9 cellular contexts compared by ENCODE assay signal in the genomic region with DNA sequence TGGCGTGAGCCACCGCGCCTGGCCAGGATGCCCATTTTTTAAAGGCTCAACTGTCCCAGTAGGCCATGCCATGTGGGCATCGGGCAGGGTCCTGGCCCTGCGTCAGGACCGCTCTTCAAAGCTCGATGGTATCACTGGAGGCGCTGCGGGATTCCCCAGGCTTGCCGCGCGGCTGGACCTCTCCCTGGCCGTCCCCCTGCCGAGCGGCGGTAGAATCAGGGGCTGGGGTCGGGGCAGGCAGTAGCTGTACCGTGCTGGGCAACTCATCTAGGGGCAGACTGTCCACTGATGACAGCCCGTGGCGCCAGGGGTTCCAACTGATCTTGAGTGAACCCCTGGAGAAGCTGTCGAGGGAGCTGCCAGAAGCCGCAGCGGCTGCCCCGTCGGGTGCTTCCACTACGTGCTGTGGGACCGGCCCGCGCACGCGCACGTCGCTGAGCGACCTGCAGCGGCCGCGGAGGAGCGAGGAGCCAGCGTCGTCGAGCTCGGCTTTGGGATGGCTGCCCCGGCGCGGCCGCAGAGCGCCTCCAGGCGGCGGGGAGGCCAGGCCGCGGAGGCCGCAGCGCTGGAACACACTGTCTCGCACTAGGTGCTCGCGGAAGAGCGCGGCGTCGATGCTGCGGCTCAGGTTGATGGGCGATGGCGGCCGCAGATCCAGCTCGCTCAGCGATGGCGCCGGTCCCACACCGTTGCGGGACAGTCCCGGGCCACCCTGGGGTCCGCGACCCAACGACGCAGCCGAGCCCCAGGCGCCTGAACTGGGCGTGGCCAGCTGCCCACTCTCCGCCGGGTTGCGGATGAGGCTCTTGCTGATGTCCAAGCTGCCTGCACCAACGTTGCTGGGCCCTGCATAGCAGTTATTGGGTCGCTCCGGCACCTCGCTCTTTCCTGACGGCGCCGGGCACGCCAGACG. TPM values are rescaled to one million over a fixed set of nuclear protein-coding genes. Genes with fewer than 3 reads are reported as not detected.
DNase-seq lines count a peak whose midpoint lies in the region; ATAC-seq and TF ChIP-seq lines count a peak whose summit lies in the region.
"Had no signal": no experiment of that assay in that cellular context is flagged by ENCODE, and none has a peak within 500 bp of the region (broad histone marks: within the 10 kb centered on the region; RNA-seq: fewer than 3 reads in every experiment).

No MANE protein-coding gene starts in this region.

- H3K4me3 ChIP-seq in AG09309 (ENCODE audit: control insufficient read depth, low read depth, low read length) (peak overlapping the region; percentile 76), H7 (ENCODE audit: insufficient read depth, low read depth, low read length) (peak overlapping the region; percentile 63), lower lobe of right lung (peak overlapping the region; percentile 60)
- H3K4me3 ChIP-seq: GM12878 had no signal

- DNase-seq in AG09309 (ENCODE audit: low read depth) (peak; percentile 40), H7 (peak; percentile 96), NCI-H524 (lab: John Stamatoyannopoulos, UW) (peak; percentile 79 to 89), lower lobe of right lung (peak; percentile 95)
- peak; percentile 59 to 68 for DNase-seq in activated CD8-positive, alpha-beta memory T cell treated with anti-CD3 and anti-CD28 coated beads for 4 hours (ENCODE audit: low read depth in 2 of 2)
- peak; percentile 65 for DNase-seq in effector CD4-positive, alpha-beta T cell
- peak; percentile 81 for DNase-seq in stimulated activated CD4-positive, alpha-beta T cell treated with anti-CD3 and anti-CD28 coated beads, Interleukin-4, amount 100 ng/mL, for 24 hours

- H3K9me3 ChIP-seq in lower lobe of right lung = no peaks in the 10 kb centered on the region

- TF ChIP-seq CTCF in AG09309 (IDR thresholded peaks at IDR 0.05; ENCODE audit: control insufficient read depth, insufficient read depth, low read depth, low read length, missing control alignments) (peak; percentile 50), lower lobe of right lung (IDR thresholded peaks at IDR 0.05) (peak; percentile 77)

- H3K36me3 ChIP-seq in H7 (replicated peaks; ENCODE audit: control insufficient read depth, insufficient read depth, low read length) = no peaks in the 10 kb centered on the region; the same call in 1 of the 2 replicates
- H3K36me3 ChIP-seq in lower lobe of right lung = peaks cover 25% of the 10 kb centered on the region

- H3K4me1 ChIP-seq in lower lobe of right lung = peaks cover 9% of the 10 kb centered on the region

- peak overlapping the region; percentile 80 for H3K27ac ChIP-seq in lower lobe of right lung

- ATAC-seq in lower lobe of right lung (peak; percentile 94), GM19467 (IDR thresholded peaks at IDR 0.05; ENCODE audit: unreplicated experiment) (no peak)
- ATAC-seq: GM12878 had no signal

- H3K27me3 ChIP-seq in H7 (ENCODE audit: control insufficient read depth, insufficient read depth, low read length) (peaks cover 7% of the 10 kb centered on the region), lower lobe of right lung (ENCODE audit: low read depth) (no peaks in the 10 kb centered on the region)

- intact Hi-C loops in lower lobe of right lung (cut with DNase I) = no loop called here

RNA-seq across cellular contexts. Expression of a gene that starts 5.8 kb away (rescaled TPM):
- 5.3 and 6.8 TPM in 2 replicates for total RNA-seq in H7 (2014; rRNA removed; shearing (Covaris generic))
- total RNA-seq in lower lobe of right lung = 2.1 TPM

RNA-seq across cellular contexts. Expression of a gene that starts 12.7 kb away (rescaled TPM):
- 22.2 and 30.2 TPM in 2 replicates for total RNA-seq in H7 (2014; rRNA removed; shearing (Covaris generic))
- total RNA-seq in lower lobe of right lung = 54.3 TPM

RNA-seq across cellular contexts. Expression of a gene that starts 29.5 kb away (rescaled TPM):
- total RNA-seq in H7 (2014; rRNA removed; shearing (Covaris generic)) = 11.6 and 15.3 TPM in 2 replicates
- total RNA-seq in lower lobe of right lung = 27.2 TPM

RNA-seq across cellular contexts. Expression of a gene that starts 40.3 kb away (rescaled TPM):
- 21.8 and 45.2 TPM in 2 replicates for total RNA-seq in H7 (2014; rRNA removed; shearing (Covaris generic))
- 74.9 TPM for total RNA-seq in lower lobe of right lung

RNA-seq across cellular contexts. Expression of a gene that starts 43.7 kb away (rescaled TPM):
- total RNA-seq in H7 (2014; rRNA removed; shearing (Covaris generic)) = 1.5 and 1.9 TPM in 2 replicates
- 21.5 TPM for total RNA-seq in lower lobe of right lung

Comparison
In these comparisons a context has a peak if more than half of its experiments do, and no peak if none do; other contexts are left out.
1. DNase-seq: peak in every context shown above with its lines; median percentile 96 in H7; 95 in lower lobe of right lung; 84 in NCI-H524; 81 in stimulated activated CD4-positive, alpha-beta T cell treated with anti-CD3 and anti-CD28 coated beads, Interleukin-4, amount 100 ng/mL, for 24 hours; 65 in effector CD4-positive, alpha-beta T cell; 64 in activated CD8-positive, alpha-beta memory T cell treated with anti-CD3 and anti-CD28 coated beads for 4 hours; 40 in AG09309.